In the genomic region with DNA sequence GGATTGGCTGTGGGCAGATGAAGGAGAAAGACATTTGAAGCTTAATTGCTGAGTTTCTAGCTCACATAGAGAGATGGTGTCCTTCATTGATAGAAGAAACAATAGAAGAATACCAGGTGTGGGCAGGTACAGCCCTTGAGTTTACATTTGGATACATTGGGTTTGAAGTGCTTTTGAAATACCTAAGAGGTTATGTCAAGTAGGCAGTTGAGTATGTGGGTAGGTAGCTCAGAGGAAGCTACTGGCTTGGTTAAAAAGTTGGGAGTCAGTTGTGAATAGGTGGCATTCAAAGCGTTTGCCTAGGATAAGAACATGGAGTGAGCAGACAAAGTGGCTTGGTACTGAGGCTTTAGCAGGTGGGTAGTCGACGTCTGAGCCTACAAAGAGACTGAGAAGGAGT, we compare ENCODE assay signal across 22 cellular contexts.
"Had no signal": no experiment of that assay in that cellular context is flagged by ENCODE, and none has a peak within 500 bp of the region (broad histone marks: within the 10 kb centered on the region; RNA-seq: fewer than 3 reads in every experiment).

No MANE protein-coding gene starts in this region.

- H3K27ac Mint-ChIP-seq: naive thymus-derived CD8-positive, alpha-beta T cell had no signal

- DNase-seq: colonic mucosa; dermis blood vessel endothelial cell; esophagus squamous epithelium; foreskin fibroblast; glutamatergic neuron; left ventricle myocardium superior; mammary epithelial cell; naive thymus-derived CD8-positive, alpha-beta T cell; psoas muscle; retina; sigmoid colon; stimulated activated CD4-positive, alpha-beta T cell treated with anti-CD3 and anti-CD28 coated beads, Interleukin-12 subunit alpha, Interleukin-12 subunit beta, amount 100 ng/mL, for 4 hours; stimulated activated naive CD4-positive, alpha-beta T cell; stomach; substantia nigra; trophoblast cell had no signal

- ATAC-seq: gastroesophageal sphincter; naive thymus-derived CD8-positive, alpha-beta T cell; psoas muscle had no signal

- FAIRE-seq: keratinocyte, urothelium cell line had no signal

- H3K27ac ChIP-seq: colonic mucosa, esophagus squamous epithelium, gastroesophageal sphincter, neutrophil, psoas muscle, sigmoid colon, skin epidermis, stomach, thoracic aorta had no signal

- H3K27me3 Mint-ChIP-seq: naive thymus-derived CD8-positive, alpha-beta T cell had no signal

- H3K4me1 ChIP-seq: colonic mucosa, esophagus squamous epithelium, gastroesophageal sphincter, psoas muscle, sigmoid colon, stomach had no signal

- H3K27me3 ChIP-seq: colonic mucosa, esophagus squamous epithelium, gastroesophageal sphincter, neutrophil, sigmoid colon, stomach had no signal

- H3K9me3 ChIP-seq: colonic mucosa, esophagus squamous epithelium, gastroesophageal sphincter, neutrophil, psoas muscle, sigmoid colon, stomach, thoracic aorta had no signal

- H3K4me3 ChIP-seq: colonic mucosa, esophagus squamous epithelium, gastroesophageal sphincter, psoas muscle, sigmoid colon, skin epidermis, stomach, thoracic aorta had no signal

- H3K4me3 Mint-ChIP-seq: naive thymus-derived CD8-positive, alpha-beta T cell had no signal

- H3K9me3 Mint-ChIP-seq: naive thymus-derived CD8-positive, alpha-beta T cell had no signal

- H3K4me1 Mint-ChIP-seq: naive thymus-derived CD8-positive, alpha-beta T cell had no signal
